In the genomic region with DNA sequence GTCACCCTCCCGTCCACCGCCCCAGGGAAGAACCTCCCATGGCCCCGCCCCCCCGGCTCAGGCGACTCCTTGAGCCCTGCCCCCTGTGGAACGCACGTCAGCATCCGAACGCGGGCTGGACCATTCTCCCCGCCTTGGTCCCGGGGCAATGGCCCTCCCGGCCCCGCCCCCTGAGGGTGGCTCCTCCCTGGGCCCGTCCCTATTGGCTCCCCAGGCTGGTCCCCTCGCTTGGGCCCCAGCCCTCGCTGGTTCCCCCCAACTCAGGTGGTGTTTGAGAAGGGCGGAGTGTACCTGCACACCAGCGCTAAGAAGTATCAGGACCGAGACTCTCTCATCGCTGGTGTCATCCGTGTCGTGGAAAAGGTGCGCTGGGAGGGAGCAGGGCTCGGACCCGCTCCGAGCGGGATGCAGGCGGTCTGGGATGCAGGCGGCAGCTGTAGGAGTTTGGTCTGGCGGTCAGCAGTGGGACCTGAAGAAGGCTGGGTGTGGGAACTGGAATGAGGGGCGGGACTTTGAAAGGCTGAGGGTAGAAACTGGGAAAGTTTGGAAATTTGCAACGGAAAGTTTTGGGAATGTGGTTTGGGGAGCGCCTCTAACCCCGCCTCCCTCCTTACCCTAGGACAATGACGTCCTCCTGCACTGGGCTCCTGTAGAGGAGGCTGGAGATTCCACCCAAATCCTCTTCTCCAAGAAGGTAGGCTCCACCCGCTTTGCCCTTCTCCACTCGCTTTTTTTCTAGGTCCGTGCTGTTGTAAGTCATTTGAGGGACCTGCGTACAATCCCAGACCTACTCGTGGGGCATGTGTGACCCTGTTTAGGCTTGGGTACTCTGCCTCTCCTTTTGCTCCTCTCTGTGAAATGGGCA, we compare ENCODE assay signal across 1 cellular context.
A peak's percentile ranks its signal among the peaks of the same experiment; 100 is the strongest.
TF ChIP-seq lines count a peak whose summit lies in the region.

No MANE protein-coding gene starts in this region.

TF ChIP-seq in H1, 55 proteins besides CTCF, POLR2A, EP300 and RAD21:
- TF ChIP-seq SIX5 (IDR thresholded peaks at IDR 0.05; ENCODE audit: low read depth, low read length) (no peak), SIN3A (conservative IDR thresholded peaks at IDR 0.05 in 1 of 2, IDR thresholded peaks at IDR 0.05 in 1 of 2; ENCODE audit: low read depth in 1 of 2, low read length in 2 of 2) (peak; percentile 31 to 68; a peak in 1 of 4 replicates), ASH2L (IDR thresholded peaks at IDR 0.05; ENCODE audit: low read length) (peak; percentile 30), SP4 (IDR thresholded peaks at IDR 0.05; ENCODE audit: low read length) (no peak), GTF2F1 (IDR thresholded peaks at IDR 0.05; ENCODE audit: borderline replicate concordance, low read depth, low read length) (no peak), KDM4A (IDR thresholded peaks at IDR 0.05; ENCODE audit: low read depth, low read length, severe bottlenecking) (peak; percentile 66), POLR2AphosphoS5 (IDR thresholded peaks at IDR 0.05; ENCODE audit: low read depth, low read length) (0 out of 2 replicates have a peak, but pooled peaks have one; percentile 16), TAF1 (IDR thresholded peaks at IDR 0.05; ENCODE audit: low read depth, low read length) (peak; percentile 12; the same call in 1 of the 2 replicates), KDM1A (IDR thresholded peaks at IDR 0.05; ENCODE audit: borderline replicate concordance, low read length) (no peak), HDAC2 (IDR thresholded peaks at IDR 0.05; ENCODE audit: borderline replicate concordance in 1 of 2, low read depth in 2 of 2, low read length in 2 of 2) (no peak), SP2 (IDR thresholded peaks at IDR 0.05; ENCODE audit: low read length) (no peak)
- TF ChIP-seq, protein P1, sequence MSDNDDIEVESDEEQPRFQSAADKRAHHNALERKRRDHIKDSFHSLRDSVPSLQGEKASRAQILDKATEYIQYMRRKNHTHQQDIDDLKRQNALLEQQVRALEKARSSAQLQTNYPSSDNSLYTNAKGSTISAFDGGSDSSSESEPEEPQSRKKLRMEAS (IDR thresholded peaks at IDR 0.05): 0 out of 2 replicates have a peak, but pooled peaks have one; percentile 21
TF ChIP-seq in H1: peak in this region for 6.
